Comparison of ENCODE assay signal across 8 cellular contexts in the genomic region with DNA sequence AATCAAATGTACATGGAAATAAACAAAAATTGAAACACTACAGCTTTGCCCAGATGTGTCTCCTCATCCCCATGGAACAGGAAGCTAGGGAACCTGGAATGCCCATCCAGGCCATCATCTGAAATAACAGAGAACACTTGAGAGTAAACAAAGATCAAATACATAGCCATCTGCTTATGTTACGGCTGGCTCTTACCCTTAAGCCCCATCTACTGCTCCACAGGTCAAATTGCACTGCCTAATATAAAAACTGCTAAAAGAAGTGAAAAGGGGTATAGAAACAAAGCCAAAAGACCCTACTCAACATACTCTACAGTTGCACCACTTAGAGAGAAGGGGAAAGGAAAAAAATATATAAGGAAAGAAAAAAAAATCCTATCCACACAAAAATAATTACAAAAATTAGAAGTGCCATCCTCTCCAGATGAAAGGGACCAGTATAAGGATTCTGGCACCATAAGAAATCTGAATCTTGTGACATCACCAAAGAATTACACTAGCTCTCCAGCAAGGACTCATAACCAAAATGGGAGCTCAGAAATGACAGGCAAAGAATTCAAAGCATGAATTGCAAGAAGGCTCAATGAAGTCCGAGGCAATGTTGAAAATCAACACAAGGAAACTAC. TPM values are rescaled to one million over a fixed set of nuclear protein-coding genes. Genes with fewer than 3 reads are reported as not detected.
DNase-seq lines count a peak whose midpoint lies in the region; ATAC-seq, FAIRE-seq and TF ChIP-seq lines count a peak whose summit lies in the region.

No MANE protein-coding gene starts in this region.

- peak; percentile 72 for FAIRE-seq in GM19239 (lab: Jason Lieb, UNC)

- H3K27me3 ChIP-seq in BE2C: no peaks in the 10 kb centered on the region

- no peaks in the 10 kb centered on the region for H3K4me1 ChIP-seq in BE2C

- no peaks in the 10 kb centered on the region for H3K36me3 ChIP-seq in BE2C

- no peak overlapping the region for H3K4me3 ChIP-seq in BE2C (ENCODE audit: low read depth, low read length)

- H3K9me3 ChIP-seq in BE2C: no peaks in the 10 kb centered on the region

- TF ChIP-seq CTCF in BE2C (IDR thresholded peaks at IDR 0.05; ENCODE audit: low read depth, low read length): peak; percentile 42

- DNase-seq in BE2C (no peak), GM19239 (ENCODE audit: insufficient read length, low spot score) (peak; percentile 4), OCI-M1 (lab: John Stamatoyannopoulos, UW) (peak; percentile 65), foreskin melanocyte (peak; percentile 13), cerebellum (ENCODE audit: low spot score) (no peak), hepatic stellate cell (ENCODE audit: low spot score) (no peak), ecto neural progenitor cell (ENCODE audit: low spot score) (no peak)

- ATAC-seq in HG02763 (IDR thresholded peaks at IDR 0.05; ENCODE audit: unreplicated experiment): no peak

RNA-seq across cellular contexts. Expression of a gene that starts 26.9 kb away (rescaled TPM):
- polyA plus RNA-seq in BE2C (2012; ENCODE audit: insufficient read depth, insufficient read length, low read depth): not detected
- not detected for total RNA-seq in cerebellum

RNA-seq across cellular contexts. Expression of a gene that starts 43.1 kb away (rescaled TPM):
- polyA plus RNA-seq in BE2C (2012; ENCODE audit: insufficient read depth, insufficient read length, low read depth): not detected
- not detected for total RNA-seq in cerebellum

RNA-seq across cellular contexts. Expression of a gene that starts 52.4 kb away (rescaled TPM):
- polyA plus RNA-seq in BE2C (2012; ENCODE audit: insufficient read depth, insufficient read length, low read depth): not detected
- not detected for total RNA-seq in cerebellum

RNA-seq across cellular contexts. Expression of a gene that starts 55.3 kb away (rescaled TPM):
- polyA plus RNA-seq in BE2C (2012; ENCODE audit: insufficient read depth, insufficient read length, low read depth): not detected
- total RNA-seq in cerebellum: not detected

Comparison
In these comparisons a context has a peak if more than half of its experiments do, and no peak if none do; other contexts are left out.
1. DNase-seq: peak in GM19239 (single experiment), OCI-M1 (single experiment) and foreskin melanocyte (single experiment); none in BE2C (single experiment), cerebellum (single experiment), hepatic stellate cell (single experiment) and ecto neural progenitor cell (single experiment).